In the genomic region with DNA sequence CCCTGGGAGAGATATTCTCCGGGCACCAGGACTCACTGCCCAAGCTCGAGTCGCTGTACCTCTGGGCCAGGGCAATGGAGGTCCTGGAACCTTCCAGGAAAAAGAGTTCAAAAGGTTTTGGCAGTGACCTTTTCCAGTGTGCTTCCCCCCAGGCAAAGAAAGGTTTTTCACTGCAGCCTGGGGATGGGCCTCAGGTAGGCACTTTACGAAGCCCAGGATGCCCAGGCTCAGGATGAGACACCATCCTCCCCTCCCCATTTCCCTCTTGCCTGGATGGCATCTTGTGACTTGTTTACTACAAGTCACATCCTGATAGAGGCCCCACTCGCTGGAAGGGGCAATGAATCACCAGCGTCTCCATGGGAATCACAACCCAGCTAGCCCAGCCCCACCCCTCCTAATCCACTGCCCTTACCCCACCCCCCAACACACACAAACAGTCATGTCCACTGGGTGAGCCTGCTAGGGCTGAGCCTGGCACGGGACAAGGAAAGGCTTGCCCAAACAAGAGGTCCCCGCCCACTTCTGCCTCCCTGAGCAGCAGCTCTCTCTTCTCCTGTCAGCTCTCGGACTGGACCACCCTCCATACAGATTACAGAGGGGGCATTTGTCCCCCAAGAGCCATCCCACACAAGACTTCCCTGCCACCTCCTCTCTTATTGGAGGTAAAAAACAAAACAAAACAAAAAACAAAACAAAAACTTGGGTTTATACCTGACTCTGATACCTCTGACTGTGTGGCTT, we compare ENCODE assay signal across 9 cellular contexts.
DNase-seq lines count a peak whose midpoint lies in the region; ATAC-seq and TF ChIP-seq lines count a peak whose summit lies in the region.
"Had no signal": no experiment of that assay in that cellular context is flagged by ENCODE, and none has a peak within 500 bp of the region (broad histone marks: within the 10 kb centered on the region; RNA-seq: fewer than 3 reads in every experiment).

No MANE protein-coding gene starts in this region.

- H3K9me3 Mint-ChIP-seq in HFFc6: no peaks in the 10 kb centered on the region
- H3K9me3 Mint-ChIP-seq: stimulated activated naive CD8-positive, alpha-beta T cell treated with anti-CD3 and anti-CD28 coated beads, Interleukin-15, Interleukin-2, amounts not matched to agents 100 ng/mL and 50 ng/mL, for 24 hours had no signal

- H3K27me3 Mint-ChIP-seq in HFFc6 (ENCODE audit: insufficient read depth): no peaks in the 10 kb centered on the region; the same call in 1 of the 2 replicates
- H3K27me3 Mint-ChIP-seq: stimulated activated naive CD8-positive, alpha-beta T cell treated with anti-CD3 and anti-CD28 coated beads, Interleukin-15, Interleukin-2, amounts not matched to agents 100 ng/mL and 50 ng/mL, for 24 hours had no signal

- H3K36me3 ChIP-seq in WERI-Rb-1 (no peaks in the 10 kb centered on the region), spleen (no peaks in the 10 kb centered on the region)

- intact Hi-C loops in left ventricle myocardium superior (cut with micrococcal nuclease): no loop called here
- intact Hi-C loops in spleen (cut with DNase I; ENCODE audit: low total_unique reads): no loop called here

- peak; percentile 97 for DNase-seq in HFFc6
- peak; percentile 68 for DNase-seq in WERI-Rb-1
- no peak for DNase-seq in left ventricle myocardium superior
- DNase-seq in spleen: no peak
- DNase-seq in D341Med (ENCODE audit: low spot score): no peak
- DNase-seq in NCI-H187 treated with DMSO at 0.1 percent for 48 hours (lab: John Stamatoyannopoulos, UW): no peak
- DNase-seq in NCI-H510A (lab: John Stamatoyannopoulos, UW): no peak

- no peak overlapping the region for H3K27ac ChIP-seq in WERI-Rb-1
- H3K27ac ChIP-seq in spleen: peak overlapping the region in 5 of 8 donors; percentile 23 to 52 (median 43)

- H3K4me3 ChIP-seq in WERI-Rb-1 (ENCODE audit: low read depth, low read length): no peak overlapping the region
- no peak overlapping the region for H3K4me3 ChIP-seq in spleen

- H3K9me3 ChIP-seq in WERI-Rb-1 (ENCODE audit: severe bottlenecking) (no peaks in the 10 kb centered on the region), spleen (no peaks in the 10 kb centered on the region)

- H3K36me3 Mint-ChIP-seq in HFFc6 (ENCODE audit: low read depth): no peaks in the 10 kb centered on the region

- WGBS in spleen, 5 donors: 63 to 78% (median 68%) methylated on average over 9 of the region's 9 CpGs

- peak overlapping the region; percentile 82 for H3K4me3 Mint-ChIP-seq in HFFc6
- H3K4me3 Mint-ChIP-seq: stimulated activated naive CD8-positive, alpha-beta T cell treated with anti-CD3 and anti-CD28 coated beads, Interleukin-15, Interleukin-2, amounts not matched to agents 100 ng/mL and 50 ng/mL, for 24 hours had no signal

- no peak for TF ChIP-seq POLR2A in spleen (IDR thresholded peaks at IDR 0.05)

- peak overlapping the region; percentile 99 for H3K27ac Mint-ChIP-seq in HFFc6
- H3K27ac Mint-ChIP-seq: stimulated activated naive CD8-positive, alpha-beta T cell treated with anti-CD3 and anti-CD28 coated beads, Interleukin-15, Interleukin-2, amounts not matched to agents 100 ng/mL and 50 ng/mL, for 24 hours had no signal

- TF ChIP-seq CTCF in HFFc6 (IDR thresholded peaks at IDR 0.05) (no peak), WERI-Rb-1 (IDR thresholded peaks at IDR 0.05; ENCODE audit: low read depth, low read length) (no peak), spleen (IDR thresholded peaks at IDR 0.05 in 8 of 11, conservative IDR thresholded peaks at IDR 0.05 in 3 of 11) (no peak)

- H3K27me3 ChIP-seq in WERI-Rb-1 (ENCODE audit: insufficient read depth, low read depth, severe bottlenecking) (no peaks in the 10 kb centered on the region), spleen (replicated peaks in 1 of 7) (no peaks in the 10 kb centered on the region)

- peaks cover 63% of the 10 kb centered on the region for H3K4me1 Mint-ChIP-seq in HFFc6 (ENCODE audit: low read depth)

- ATAC-seq in left ventricle myocardium superior: peak; percentile 43
- ATAC-seq in HG02571 (IDR thresholded peaks at IDR 0.05; ENCODE audit: unreplicated experiment): no peak

- H3K4me1 ChIP-seq in spleen: peaks cover 0 to 19% (median 9%) of the 10 kb centered on the region in 6 donors

Comparison
In these comparisons a context has a peak if more than half of its experiments do, and no peak if none do; other contexts are left out.
1. DNase-seq: peak in HFFc6 (single experiment) and WERI-Rb-1 (single experiment); none in left ventricle myocardium superior (single experiment), spleen (single experiment), D341Med (single experiment), NCI-H187 treated with DMSO at 0.1 percent for 48 hours (single experiment) and NCI-H510A (single experiment).